Comparison of ENCODE assay signal across 16 cellular contexts in the genomic region with DNA sequence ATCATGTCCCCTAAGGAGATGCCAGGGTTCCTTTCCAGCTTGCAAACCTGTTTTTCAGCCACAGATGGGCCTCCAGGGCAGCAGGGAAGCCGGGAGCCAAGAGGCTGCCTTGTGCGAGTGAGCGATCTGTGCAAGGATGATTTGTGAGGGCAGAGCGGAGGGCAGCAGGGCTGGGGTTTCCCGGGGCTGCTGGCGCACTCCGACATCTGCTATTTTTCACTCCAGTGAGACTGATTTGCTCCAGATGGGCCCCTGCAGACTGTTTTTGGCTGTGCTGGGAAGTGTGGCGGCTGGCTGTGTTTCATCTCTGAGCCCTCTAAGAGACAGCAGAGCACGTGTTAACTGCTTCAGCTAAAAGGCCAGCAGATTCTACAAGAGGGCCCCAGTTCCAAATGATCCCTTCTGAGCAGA.
DNase-seq lines count a peak whose midpoint lies in the region; ATAC-seq and TF ChIP-seq lines count a peak whose summit lies in the region.
"Had no signal": no experiment of that assay in that cellular context is flagged by ENCODE, and none has a peak within 500 bp of the region (broad histone marks: within the 10 kb centered on the region; RNA-seq: fewer than 3 reads in every experiment).

No MANE protein-coding gene starts in this region.

- peaks cover 5% of the 10 kb centered on the region; the same call in 1 of the 2 replicates for H3K4me1 Mint-ChIP-seq in WTC11

- TF ChIP-seq CTCF in WTC11 (IDR thresholded peaks at IDR 0.05) = no peak

- H3K27ac ChIP-seq in SK-N-MC = peak overlapping the region; percentile 58
- H3K27ac ChIP-seq in rectal smooth muscle tissue (ENCODE audit: low read depth, low read length) = peak overlapping the region; percentile 42
- H3K27ac ChIP-seq: C4-2B, foreskin keratinocyte had no signal

- H3K9ac ChIP-seq in SK-N-MC (ENCODE audit: insufficient read length) = no peak overlapping the region
- no peak overlapping the region for H3K9ac ChIP-seq in rectal smooth muscle tissue (ENCODE audit: low read length)

- H3K36me3 ChIP-seq in SK-N-MC (ENCODE audit: insufficient read depth, low read length) (no peaks in the 10 kb centered on the region), rectal smooth muscle tissue (ENCODE audit: control insufficient read depth, insufficient read depth, low read length) (no peaks in the 10 kb centered on the region)

- peaks cover 19% of the 10 kb centered on the region for H3K27me3 Mint-ChIP-seq in WTC11 (ENCODE audit: low read depth)

- no peak overlapping the region for H3K4me3 Mint-ChIP-seq in WTC11

- CTCF ChIA-PET in WTC11 (lab: Charles Lee) = interaction anchor here (1.0 kb wide), 1 partner anchor 85 kb away, joined by 3 read pairs; no protein-coding TSS in a partner anchor

- H3K4me3 ChIP-seq in SK-N-MC (peak overlapping the region; percentile 35), rectal smooth muscle tissue (ENCODE audit: low read length) (no peak overlapping the region)

- in situ Hi-C loops in G401 (cut with HindIII; ENCODE audit: low sequenced_read_pairs) = no loop called here

- H3K27ac Mint-ChIP-seq in WTC11 = no peak overlapping the region
- H3K27ac Mint-ChIP-seq: activated naive CD4-positive, alpha-beta T cell treated with anti-CD3 and anti-CD28 coated beads, Interleukin-2, amount 50 U/mL, for 72 hours; progenitor cell of endocrine pancreas had no signal

- peaks cover 41% of the 10 kb centered on the region for H3K9me3 Mint-ChIP-seq in WTC11

- DNase-seq in G401 (ENCODE audit: low spot score) (peak; percentile 87), SK-N-MC (ENCODE audit: low read depth, low spot score) (peak; percentile 55), hippocampal formation (lab: John Stamatoyannopoulos, UW) (peak; percentile 1 to 2), DMS53 (lab: John Stamatoyannopoulos, UW) (no peak), WTC11 (ENCODE audit: low spot score) (no peak)
- DNase-seq: cortex of kidney; foreskin keratinocyte; Kasumi-1; stimulated activated CD4-positive, alpha-beta T cell treated with anti-CD3 and anti-CD28 coated beads, Interleukin-4, amount 100 ng/mL, for 24 hours; stimulated activated naive CD4-positive, alpha-beta T cell treated with Interleukin-2 at 50 U/mL for 16 hours had no signal

- ATAC-seq in HG03460 (IDR thresholded peaks at IDR 0.05; ENCODE audit: unreplicated experiment) (no peak), GM18870 (IDR thresholded peaks at IDR 0.05; ENCODE audit: unreplicated experiment) (no peak), WTC11 (no peak)
- ATAC-seq: activated naive CD4-positive, alpha-beta T cell treated with anti-CD3 and anti-CD28 coated beads, Interleukin-2, amount 50 U/mL, for 72 hours; foreskin keratinocyte had no signal

- H3K36me3 Mint-ChIP-seq in WTC11 = peaks cover 25% of the 10 kb centered on the region

- H3K27me3 ChIP-seq in rectal smooth muscle tissue (ENCODE audit: control insufficient read depth, insufficient read depth, low read length) = no peaks in the 10 kb centered on the region
- H3K27me3 ChIP-seq: foreskin keratinocyte had no signal

- peaks cover 18% of the 10 kb centered on the region for H3K4me1 ChIP-seq in rectal smooth muscle tissue (ENCODE audit: control insufficient read depth, insufficient read depth, low read length)
- H3K4me1 ChIP-seq: foreskin keratinocyte had no signal

- no peaks in the 10 kb centered on the region for H3K9me3 ChIP-seq in SK-N-MC (ENCODE audit: low read depth, low read length)

- POLR2A ChIA-PET in WTC11 (lab: Charles Lee) = no interaction called here

TF ChIP-seq in WTC11, 78 proteins besides CTCF, POLR2A, EP300 and RAD21 (continues in another document):
- TF ChIP-seq IRF2 (CRISPR knock-in tag; IDR thresholded peaks at IDR 0.05; ENCODE audit: borderline replicate concordance, low read depth) (no peak), ZNF416 (CRISPR knock-in tag; IDR thresholded peaks at IDR 0.05) (no peak), ZNF423 (CRISPR knock-in tag; IDR thresholded peaks at IDR 0.05) (no peak), ZNF671 (CRISPR knock-in tag; IDR thresholded peaks at IDR 0.05) (no peak), RORB (CRISPR knock-in tag; IDR thresholded peaks at IDR 0.05) (no peak), CREM (CRISPR knock-in tag; IDR thresholded peaks at IDR 0.05) (no peak), FOXJ3 (CRISPR knock-in tag; IDR thresholded peaks at IDR 0.05; ENCODE audit: borderline replicate concordance) (no peak), TEAD4 (CRISPR knock-in tag; IDR thresholded peaks at IDR 0.05) (no peak)
- TF ChIP-seq, protein P1, sequence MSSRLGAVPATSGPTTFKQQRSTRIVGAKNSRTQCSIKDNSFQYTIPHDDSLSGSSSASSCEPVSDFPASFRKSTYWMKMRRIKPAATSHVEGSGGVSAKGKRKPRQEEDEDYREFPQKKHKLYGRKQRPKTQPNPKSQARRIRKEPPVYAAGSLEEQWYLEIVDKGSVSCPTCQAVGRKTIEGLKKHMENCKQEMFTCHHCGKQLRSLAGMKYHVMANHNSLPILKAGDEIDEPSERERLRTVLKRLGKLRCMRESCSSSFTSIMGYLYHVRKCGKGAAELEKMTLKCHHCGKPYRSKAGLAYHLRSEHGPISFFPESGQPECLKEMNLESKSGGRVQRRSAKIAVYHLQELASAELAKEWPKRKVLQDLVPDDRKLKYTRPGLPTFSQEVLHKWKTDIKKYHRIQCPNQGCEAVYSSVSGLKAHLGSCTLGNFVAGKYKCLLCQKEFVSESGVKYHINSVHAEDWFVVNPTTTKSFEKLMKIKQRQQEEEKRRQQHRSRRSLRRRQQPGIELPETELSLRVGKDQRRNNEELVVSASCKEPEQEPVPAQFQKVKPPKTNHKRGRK (CRISPR knock-in tag; IDR thresholded peaks at IDR 0.05; ENCODE audit: borderline replicate concordance) = no peak
- TF ChIP-seq, protein P2, sequence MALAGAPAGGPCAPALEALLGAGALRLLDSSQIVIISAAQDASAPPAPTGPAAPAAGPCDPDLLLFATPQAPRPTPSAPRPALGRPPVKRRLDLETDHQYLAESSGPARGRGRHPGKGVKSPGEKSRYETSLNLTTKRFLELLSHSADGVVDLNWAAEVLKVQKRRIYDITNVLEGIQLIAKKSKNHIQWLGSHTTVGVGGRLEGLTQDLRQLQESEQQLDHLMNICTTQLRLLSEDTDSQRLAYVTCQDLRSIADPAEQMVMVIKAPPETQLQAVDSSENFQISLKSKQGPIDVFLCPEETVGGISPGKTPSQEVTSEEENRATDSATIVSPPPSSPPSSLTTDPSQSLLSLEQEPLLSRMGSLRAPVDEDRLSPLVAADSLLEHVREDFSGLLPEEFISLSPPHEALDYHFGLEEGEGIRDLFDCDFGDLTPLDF (CRISPR knock-in tag; IDR thresholded peaks at IDR 0.05) = no peak
- TF ChIP-seq, protein P3, sequence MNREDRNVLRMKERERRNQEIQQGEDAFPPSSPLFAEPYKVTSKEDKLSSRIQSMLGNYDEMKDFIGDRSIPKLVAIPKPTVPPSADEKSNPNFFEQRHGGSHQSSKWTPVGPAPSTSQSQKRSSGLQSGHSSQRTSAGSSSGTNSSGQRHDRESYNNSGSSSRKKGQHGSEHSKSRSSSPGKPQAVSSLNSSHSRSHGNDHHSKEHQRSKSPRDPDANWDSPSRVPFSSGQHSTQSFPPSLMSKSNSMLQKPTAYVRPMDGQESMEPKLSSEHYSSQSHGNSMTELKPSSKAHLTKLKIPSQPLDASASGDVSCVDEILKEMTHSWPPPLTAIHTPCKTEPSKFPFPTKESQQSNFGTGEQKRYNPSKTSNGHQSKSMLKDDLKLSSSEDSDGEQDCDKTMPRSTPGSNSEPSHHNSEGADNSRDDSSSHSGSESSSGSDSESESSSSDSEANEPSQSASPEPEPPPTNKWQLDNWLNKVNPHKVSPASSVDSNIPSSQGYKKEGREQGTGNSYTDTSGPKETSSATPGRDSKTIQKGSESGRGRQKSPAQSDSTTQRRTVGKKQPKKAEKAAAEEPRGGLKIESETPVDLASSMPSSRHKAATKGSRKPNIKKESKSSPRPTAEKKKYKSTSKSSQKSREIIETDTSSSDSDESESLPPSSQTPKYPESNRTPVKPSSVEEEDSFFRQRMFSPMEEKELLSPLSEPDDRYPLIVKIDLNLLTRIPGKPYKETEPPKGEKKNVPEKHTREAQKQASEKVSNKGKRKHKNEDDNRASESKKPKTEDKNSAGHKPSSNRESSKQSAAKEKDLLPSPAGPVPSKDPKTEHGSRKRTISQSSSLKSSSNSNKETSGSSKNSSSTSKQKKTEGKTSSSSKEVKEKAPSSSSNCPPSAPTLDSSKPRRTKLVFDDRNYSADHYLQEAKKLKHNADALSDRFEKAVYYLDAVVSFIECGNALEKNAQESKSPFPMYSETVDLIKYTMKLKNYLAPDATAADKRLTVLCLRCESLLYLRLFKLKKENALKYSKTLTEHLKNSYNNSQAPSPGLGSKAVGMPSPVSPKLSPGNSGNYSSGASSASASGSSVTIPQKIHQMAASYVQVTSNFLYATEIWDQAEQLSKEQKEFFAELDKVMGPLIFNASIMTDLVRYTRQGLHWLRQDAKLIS (CRISPR knock-in tag; IDR thresholded peaks at IDR 0.05; ENCODE audit: borderline replicate concordance) = no peak
- TF ChIP-seq, protein P4, sequence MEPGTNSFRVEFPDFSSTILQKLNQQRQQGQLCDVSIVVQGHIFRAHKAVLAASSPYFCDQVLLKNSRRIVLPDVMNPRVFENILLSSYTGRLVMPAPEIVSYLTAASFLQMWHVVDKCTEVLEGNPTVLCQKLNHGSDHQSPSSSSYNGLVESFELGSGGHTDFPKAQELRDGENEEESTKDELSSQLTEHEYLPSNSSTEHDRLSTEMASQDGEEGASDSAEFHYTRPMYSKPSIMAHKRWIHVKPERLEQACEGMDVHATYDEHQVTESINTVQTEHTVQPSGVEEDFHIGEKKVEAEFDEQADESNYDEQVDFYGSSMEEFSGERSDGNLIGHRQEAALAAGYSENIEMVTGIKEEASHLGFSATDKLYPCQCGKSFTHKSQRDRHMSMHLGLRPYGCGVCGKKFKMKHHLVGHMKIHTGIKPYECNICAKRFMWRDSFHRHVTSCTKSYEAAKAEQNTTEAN (CRISPR knock-in tag; IDR thresholded peaks at IDR 0.05) = no peak
- TF ChIP-seq, protein P5, sequence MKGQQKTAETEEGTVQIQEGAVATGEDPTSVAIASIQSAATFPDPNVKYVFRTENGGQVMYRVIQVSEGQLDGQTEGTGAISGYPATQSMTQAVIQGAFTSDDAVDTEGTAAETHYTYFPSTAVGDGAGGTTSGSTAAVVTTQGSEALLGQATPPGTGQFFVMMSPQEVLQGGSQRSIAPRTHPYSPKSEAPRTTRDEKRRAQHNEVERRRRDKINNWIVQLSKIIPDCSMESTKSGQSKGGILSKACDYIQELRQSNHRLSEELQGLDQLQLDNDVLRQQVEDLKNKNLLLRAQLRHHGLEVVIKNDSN (CRISPR knock-in tag; IDR thresholded peaks at IDR 0.05) = no peak

Comparison
In these comparisons a context has a peak if more than half of its experiments do, and no peak if none do; other contexts are left out.
1. DNase-seq: peak in G401 (single experiment), SK-N-MC (single experiment) and hippocampal formation (2 of 2); none in DMS53 (single experiment) and WTC11 (single experiment).